18 cellular contexts compared by ENCODE assay signal in genomic region chrY:19498556-19498955, GRCh38.
DNase-seq lines count a peak whose midpoint lies in the region; ATAC-seq and TF ChIP-seq lines count a peak whose summit lies in the region.
"Had no signal": no experiment of that assay in that cellular context is flagged by ENCODE, and none has a peak within 500 bp of the region (broad histone marks: within the 10 kb centered on the region; RNA-seq: fewer than 3 reads in every experiment).

No MANE protein-coding gene starts in this region.

- H3K27ac Mint-ChIP-seq in CD4-positive, alpha-beta T cell, result peak overlapping the region; percentile 85
- peak overlapping the region; percentile 54 for H3K27ac Mint-ChIP-seq in T-helper 17 cell
- peak overlapping the region; percentile 62 for H3K27ac Mint-ChIP-seq in activated naive CD8-positive, alpha-beta T cell treated with anti-CD3 and anti-CD28 coated beads for 36 hours

- peak overlapping the region; percentile 27; the same call in 1 of the 2 replicates for H3K4me2 ChIP-seq in DOHH2 (ENCODE audit: low read length)
- H3K4me2 ChIP-seq: smooth muscle cell had no signal

- intact Hi-C loops in CD4-positive, alpha-beta T cell (cut with DNase I, micrococcal nuclease), result no loop called here

- H3K4me1 ChIP-seq in DOHH2 (ENCODE audit: control insufficient read depth, low read length), result peaks cover 8% of the 10 kb centered on the region
- H3K4me1 ChIP-seq: foreskin keratinocyte, upper lobe of right lung had no signal

- H3K9me3 Mint-ChIP-seq in CD4-positive, alpha-beta T cell, result no peaks in the 10 kb centered on the region
- peaks cover 3% of the 10 kb centered on the region for H3K9me3 Mint-ChIP-seq in activated naive CD8-positive, alpha-beta T cell treated with anti-CD3 and anti-CD28 coated beads for 36 hours

- H3K9me3 ChIP-seq in CD4-positive, alpha-beta T cell (ENCODE audit: control insufficient read depth, low read length), result no peaks in the 10 kb centered on the region
- H3K9me3 ChIP-seq in DOHH2 (ENCODE audit: control insufficient read depth, insufficient read depth, low read length) (no peaks in the 10 kb centered on the region), T-helper 17 cell (ENCODE audit: control insufficient read depth, low read length, poor library complexity, severe bottlenecking) (no peaks in the 10 kb centered on the region)
- H3K9me3 ChIP-seq: upper lobe of right lung had no signal

- no peaks in the 10 kb centered on the region for H3K9me2 ChIP-seq in DOHH2 (replicated peaks; ENCODE audit: control insufficient read depth, low read length)

- no peak for TF ChIP-seq CTCF in CD4-positive, alpha-beta T cell (IDR thresholded peaks at IDR 0.05)
- TF ChIP-seq CTCF in DOHH2 (IDR thresholded peaks at IDR 0.05; ENCODE audit: low read depth, low read length, poor library complexity, severe bottlenecking), result no peak

- H4K20me1 ChIP-seq in DOHH2 (ENCODE audit: control insufficient read depth, insufficient read depth, low read depth, low read length), result no peaks in the 10 kb centered on the region

- H3K4me3 Mint-ChIP-seq in CD4-positive, alpha-beta T cell, result peak overlapping the region; percentile 79
- H3K4me3 Mint-ChIP-seq in T-helper 17 cell, result peak overlapping the region; percentile 71
- H3K4me3 Mint-ChIP-seq in activated naive CD8-positive, alpha-beta T cell treated with anti-CD3 and anti-CD28 coated beads for 36 hours, result peak overlapping the region; percentile 60

- H3K4me1 Mint-ChIP-seq in CD4-positive, alpha-beta T cell (ENCODE audit: low read depth), result peaks cover 70% of the 10 kb centered on the region
- H3K4me1 Mint-ChIP-seq in T-helper 17 cell, result peaks cover 21% of the 10 kb centered on the region
- peaks cover 45% of the 10 kb centered on the region for H3K4me1 Mint-ChIP-seq in activated naive CD8-positive, alpha-beta T cell treated with anti-CD3 and anti-CD28 coated beads for 36 hours

- H3K36me3 Mint-ChIP-seq in CD4-positive, alpha-beta T cell (ENCODE audit: low read depth), result peaks cover 24% of the 10 kb centered on the region
- H3K36me3 Mint-ChIP-seq in T-helper 17 cell (ENCODE audit: low read depth), result no peaks in the 10 kb centered on the region
- H3K36me3 Mint-ChIP-seq in activated naive CD8-positive, alpha-beta T cell treated with anti-CD3 and anti-CD28 coated beads for 36 hours, result peaks cover 9% of the 10 kb centered on the region

- no peaks in the 10 kb centered on the region for H3K27me3 Mint-ChIP-seq in CD4-positive, alpha-beta T cell
- H3K27me3 Mint-ChIP-seq in T-helper 17 cell, result no peaks in the 10 kb centered on the region
- no peaks in the 10 kb centered on the region for H3K27me3 Mint-ChIP-seq in activated naive CD8-positive, alpha-beta T cell treated with anti-CD3 and anti-CD28 coated beads for 36 hours

- H3K36me3 ChIP-seq in DOHH2 (ENCODE audit: control insufficient read depth, low read length), result no peaks in the 10 kb centered on the region
- H3K36me3 ChIP-seq: upper lobe of right lung had no signal

- POLR2A ChIA-PET in CD4-positive, alpha-beta T cell (lab: Charles Lee), result interaction anchor here (0.8 to 2.7 kb wide), 3 partner anchors 69 to 246 kb away, joined by 4 to 19 read pairs (median 4); partner anchors contain the start of gene KDM5D

- CTCF ChIA-PET in CD4-positive, alpha-beta T cell (lab: Charles Lee), result no interaction called here

- no peaks in the 10 kb centered on the region for H3K79me2 ChIP-seq in DOHH2 (ENCODE audit: control insufficient read depth, low read length)

- no peaks in the 10 kb centered on the region for H3F3A ChIP-seq in DOHH2 (ENCODE audit: control insufficient read depth, insufficient read depth)

- peak in 1 of 10 experiments; percentile 0 for DNase-seq in CD4-positive, alpha-beta T cell
- no peak for DNase-seq in T-helper 17 cell
- no peak for DNase-seq in activated naive CD8-positive, alpha-beta T cell treated with anti-CD3 and anti-CD28 coated beads for 36 hours
- DNase-seq in retina, result no peak
- no peak for DNase-seq in pons (ENCODE audit: low spot score)
- no peak for DNase-seq in NCI-H2029 (lab: John Stamatoyannopoulos, UW)
- DNase-seq: aorta; EL; foreskin keratinocyte; left ventricle myocardium superior; NCI-H1436; NCI-H774; SHP77 treated with DMSO at 0.1 percent for 48 hours; stimulated activated CD4-positive, alpha-beta T cell treated with anti-CD3 and anti-CD28 coated beads, Interleukin-4, amount 100 ng/mL, for 1 hour; upper lobe of right lung had no signal

- no peak overlapping the region for H3K4me3 ChIP-seq in DOHH2 (ENCODE audit: low read length)
- H3K4me3 ChIP-seq: smooth muscle cell, upper lobe of right lung had no signal

- no peaks in the 10 kb centered on the region for H3K27me3 ChIP-seq in CD4-positive, alpha-beta T cell (ENCODE audit: control insufficient read depth, insufficient read depth, low read length)
- H3K27me3 ChIP-seq in DOHH2 (ENCODE audit: control insufficient read depth, low read length), result no peaks in the 10 kb centered on the region
- H3K27me3 ChIP-seq: foreskin keratinocyte, upper lobe of right lung had no signal

- ATAC-seq in CD4-positive, alpha-beta T cell (ENCODE audit: poor library complexity), result peak; percentile 37
- ATAC-seq in T-helper 17 cell, result peak; percentile 57
- no peak for ATAC-seq in HG03442 (IDR thresholded peaks at IDR 0.05; ENCODE audit: unreplicated experiment)
- ATAC-seq: foreskin keratinocyte, left ventricle myocardium superior, upper lobe of right lung had no signal

- no peak overlapping the region for H3K27ac ChIP-seq in CD4-positive, alpha-beta T cell (ENCODE audit: low read depth, low read length)
- H3K27ac ChIP-seq in DOHH2 (ENCODE audit: low read depth, low read length), result no peak overlapping the region
- H3K27ac ChIP-seq: foreskin keratinocyte, upper lobe of right lung had no signal
